In genomic region chr9:110173322-110173642, GRCh38 we compare ENCODE assay signal across 22 cellular contexts. TPM values are rescaled to one million over a fixed set of nuclear protein-coding genes. Genes with fewer than 3 reads are reported as not detected.
DNase-seq lines count a peak whose midpoint lies in the region; ATAC-seq and TF ChIP-seq lines count a peak whose summit lies in the region.
"Had no signal": no experiment of that assay in that cellular context is flagged by ENCODE, and none has a peak within 500 bp of the region (broad histone marks: within the 10 kb centered on the region; RNA-seq: fewer than 3 reads in every experiment).

No MANE protein-coding gene starts in this region.

- no peak for TF ChIP-seq CTCF in activated CD8-positive, alpha-beta T cell treated with anti-CD3 and anti-CD28 coated beads for 36 hours (IDR thresholded peaks at IDR 0.05)
- no peak for TF ChIP-seq CTCF in coronary artery (IDR thresholded peaks at IDR 0.05)
- TF ChIP-seq CTCF in nephron progenitor cell (IDR thresholded peaks at IDR 0.05) = no peak
- no peak for TF ChIP-seq CTCF in osteoblast (IDR thresholded peaks at IDR 0.05; ENCODE audit: extremely low read depth, low read depth, low read length)
- no peak for TF ChIP-seq CTCF in HFFc6 (IDR thresholded peaks at IDR 0.05)

- peaks cover 32% of the 10 kb centered on the region for H3K36me3 Mint-ChIP-seq in activated CD8-positive, alpha-beta T cell treated with anti-CD3 and anti-CD28 coated beads, Interleukin-2, amount 10 ng/mL, durations not matched to agents 7 days and 5 days (ENCODE audit: low read depth)
- no peaks in the 10 kb centered on the region for H3K36me3 Mint-ChIP-seq in activated CD8-positive, alpha-beta T cell treated with anti-CD3 and anti-CD28 coated beads for 36 hours (ENCODE audit: low read depth)
- H3K36me3 Mint-ChIP-seq in nephron progenitor cell (ENCODE audit: low read depth) = peaks cover 43% of the 10 kb centered on the region
- H3K36me3 Mint-ChIP-seq in HFFc6 (ENCODE audit: low read depth) = peaks cover 47% of the 10 kb centered on the region

- H3K27me3 ChIP-seq in osteoblast (ENCODE audit: insufficient read depth, low read length) = no peaks in the 10 kb centered on the region
- H3K27me3 ChIP-seq: colonic mucosa, gastroesophageal sphincter, uterus had no signal

- no peaks in the 10 kb centered on the region for H3K27me3 Mint-ChIP-seq in activated CD8-positive, alpha-beta T cell treated with anti-CD3 and anti-CD28 coated beads, Interleukin-2, amount 10 ng/mL, durations not matched to agents 7 days and 5 days (ENCODE audit: low read depth)
- H3K27me3 Mint-ChIP-seq in activated CD8-positive, alpha-beta T cell treated with anti-CD3 and anti-CD28 coated beads for 36 hours = no peaks in the 10 kb centered on the region
- peaks cover 5% of the 10 kb centered on the region for H3K27me3 Mint-ChIP-seq in nephron progenitor cell (ENCODE audit: low read depth, poor library complexity)
- peaks cover 25% of the 10 kb centered on the region for H3K27me3 Mint-ChIP-seq in HFFc6 (ENCODE audit: insufficient read depth)

- H3K27ac Mint-ChIP-seq in activated CD8-positive, alpha-beta T cell treated with anti-CD3 and anti-CD28 coated beads, Interleukin-2, amount 10 ng/mL, durations not matched to agents 7 days and 5 days = peak overlapping the region; percentile 47
- H3K27ac Mint-ChIP-seq in activated CD8-positive, alpha-beta T cell treated with anti-CD3 and anti-CD28 coated beads for 36 hours = no peak overlapping the region
- H3K27ac Mint-ChIP-seq in nephron progenitor cell = no peak overlapping the region
- no peak overlapping the region for H3K27ac Mint-ChIP-seq in HFFc6

- H3K9me3 Mint-ChIP-seq in activated CD8-positive, alpha-beta T cell treated with anti-CD3 and anti-CD28 coated beads, Interleukin-2, amount 10 ng/mL, durations not matched to agents 7 days and 5 days (ENCODE audit: insufficient read depth) = peaks cover 3% of the 10 kb centered on the region
- no peaks in the 10 kb centered on the region for H3K9me3 Mint-ChIP-seq in activated CD8-positive, alpha-beta T cell treated with anti-CD3 and anti-CD28 coated beads for 36 hours
- H3K9me3 Mint-ChIP-seq in nephron progenitor cell (no peaks in the 10 kb centered on the region), HFFc6 (peaks cover 6% of the 10 kb centered on the region; the same call in 1 of the 2 replicates)

- DNase-seq in activated CD8-positive, alpha-beta T cell treated with anti-CD3 and anti-CD28 coated beads, Interleukin-2, amount 10 ng/mL, durations not matched to agents 7 days and 5 days = no peak
- no peak for DNase-seq in activated CD8-positive, alpha-beta T cell treated with anti-CD3 and anti-CD28 coated beads for 36 hours
- DNase-seq in Jurkat, Clone E6-1 (ENCODE audit: low read depth, low spot score) = no peak
- DNase-seq in coronary artery (ENCODE audit: low spot score) = peak; percentile 29
- no peak for DNase-seq in nephron progenitor cell
- DNase-seq in osteoblast (ENCODE audit: insufficient read length, low spot score, missing footprints) = no peak
- DNase-seq in HFFc6 = no peak
- DNase-seq: activated CD4-positive, alpha-beta T cell treated with anti-CD3 and anti-CD28 coated beads for 4 hours; colonic mucosa; NCI-H1694 treated with DMSO at 0.1 percent for 48 hours; SHP77; stimulated activated CD4-positive, alpha-beta T cell treated with anti-CD3 and anti-CD28 coated beads, Interleukin-15, amount 100 ng/mL, for 24 hours; T-helper 9 cell; uterus had no signal

- no peak overlapping the region for H3K27ac ChIP-seq in coronary artery
- H3K27ac ChIP-seq in osteoblast (ENCODE audit: low read depth, low read length) = no peak overlapping the region
- H3K27ac ChIP-seq: colonic mucosa, gastroesophageal sphincter, uterus had no signal

- H3K4me3 Mint-ChIP-seq in activated CD8-positive, alpha-beta T cell treated with anti-CD3 and anti-CD28 coated beads, Interleukin-2, amount 10 ng/mL, durations not matched to agents 7 days and 5 days = peak overlapping the region; percentile 4
- no peak overlapping the region for H3K4me3 Mint-ChIP-seq in activated CD8-positive, alpha-beta T cell treated with anti-CD3 and anti-CD28 coated beads for 36 hours
- H3K4me3 Mint-ChIP-seq in nephron progenitor cell (peak overlapping the region; percentile 42), HFFc6 (no peak overlapping the region)

- POLR2A ChIA-PET in activated CD8-positive, alpha-beta T cell treated with anti-CD3 and anti-CD28 coated beads, Interleukin-2, amount 10 ng/mL, durations not matched to agents 7 days and 5 days (lab: Charles Lee) = no interaction called here
- POLR2A ChIA-PET in activated CD8-positive, alpha-beta T cell treated with anti-CD3 and anti-CD28 coated beads for 36 hours (lab: Charles Lee) = interaction anchor here (0.7 kb wide), 1 partner anchor 9 kb away, joined by 3 read pairs; no protein-coding TSS in a partner anchor

- ATAC-seq in activated CD8-positive, alpha-beta T cell treated with anti-CD3 and anti-CD28 coated beads, Interleukin-2, amount 10 ng/mL, durations not matched to agents 7 days and 5 days = no peak
- ATAC-seq in activated CD8-positive, alpha-beta T cell treated with anti-CD3 and anti-CD28 coated beads for 36 hours = no peak
- ATAC-seq in GM21576 (IDR thresholded peaks at IDR 0.05; ENCODE audit: unreplicated experiment) = no peak
- ATAC-seq: gastroesophageal sphincter had no signal

- H3K9me3 ChIP-seq in osteoblast (ENCODE audit: low read depth, low read length) = no peaks in the 10 kb centered on the region
- H3K9me3 ChIP-seq: colonic mucosa, gastroesophageal sphincter, uterus had no signal

- peaks cover 14% of the 10 kb centered on the region for H3K4me1 Mint-ChIP-seq in activated CD8-positive, alpha-beta T cell treated with anti-CD3 and anti-CD28 coated beads, Interleukin-2, amount 10 ng/mL, durations not matched to agents 7 days and 5 days (ENCODE audit: low read depth)
- peaks cover 8% of the 10 kb centered on the region for H3K4me1 Mint-ChIP-seq in activated CD8-positive, alpha-beta T cell treated with anti-CD3 and anti-CD28 coated beads for 36 hours (ENCODE audit: low read depth)
- H3K4me1 Mint-ChIP-seq in nephron progenitor cell (peaks cover 6% of the 10 kb centered on the region), HFFc6 (ENCODE audit: low read depth) (peaks cover 36% of the 10 kb centered on the region)

- CTCF ChIA-PET in activated CD8-positive, alpha-beta T cell treated with anti-CD3 and anti-CD28 coated beads, Interleukin-2, amount 10 ng/mL, durations not matched to agents 7 days and 5 days (lab: Charles Lee) = interaction anchor here (0.9 to 2.3 kb wide), 4 partner anchors 10 to 19 kb away, joined by 3 to 9 read pairs (median 5); no protein-coding TSS in a partner anchor
- CTCF ChIA-PET in activated CD8-positive, alpha-beta T cell treated with anti-CD3 and anti-CD28 coated beads for 36 hours (lab: Charles Lee) = interaction anchor here (0.9 to 1.2 kb wide), 2 partner anchors 10 to 270 kb away, joined by 3 read pairs; no protein-coding TSS in a partner anchor

- peaks cover 5% of the 10 kb centered on the region for H3K4me1 ChIP-seq in osteoblast (ENCODE audit: insufficient read depth, low read length)
- H3K4me1 ChIP-seq: colonic mucosa, gastroesophageal sphincter, uterus had no signal

- intact Hi-C loops in activated CD8-positive, alpha-beta T cell treated with anti-CD3 and anti-CD28 coated beads for 36 hours (cut with micrococcal nuclease) = no loop called here

- peaks cover 42% of the 10 kb centered on the region for H3K36me3 ChIP-seq in osteoblast (ENCODE audit: insufficient read depth, low read length)
- H3K36me3 ChIP-seq: colonic mucosa, uterus had no signal

- no peak overlapping the region for H3K4me2 ChIP-seq in osteoblast (ENCODE audit: insufficient read depth, low read length)

- peak overlapping the region; percentile 39 for H3K4me3 ChIP-seq in Jurkat, Clone E6-1 (ENCODE audit: low read length)
- H3K4me3 ChIP-seq in coronary artery = no peak overlapping the region
- H3K4me3 ChIP-seq in osteoblast (ENCODE audit: insufficient read depth, low read length) = no peak overlapping the region
- H3K4me3 ChIP-seq: colonic mucosa, gastroesophageal sphincter, lung, uterus had no signal

- no peak overlapping the region for H2AFZ ChIP-seq in osteoblast (ENCODE audit: low read length)

- peaks cover 11% of the 10 kb centered on the region for H4K20me1 ChIP-seq in osteoblast (ENCODE audit: insufficient read depth, low read length)

- H3K79me2 ChIP-seq in osteoblast (ENCODE audit: insufficient read depth, low read length) = peaks cover 37% of the 10 kb centered on the region

RNA-seq across cellular contexts. Expression of gene C9orf152, which starts 34.7 kb away (rescaled TPM):
- not detected for total RNA-seq in activated CD8-positive, alpha-beta T cell treated with anti-CD3 and anti-CD28 coated beads, Interleukin-2, amount 10 ng/mL, durations not matched to agents 7 days and 5 days
- total RNA-seq in activated CD8-positive, alpha-beta T cell treated with anti-CD3 and anti-CD28 coated beads for 36 hours = not detected
- not detected for polyA plus RNA-seq in Jurkat, Clone E6-1 (2012; ENCODE audit: insufficient read depth, insufficient read length)
- not detected in 2 replicates for total RNA-seq in osteoblast
- total RNA-seq in HFFc6 (2021; fragmentation: NEBNext Ultra II Directional; extraction: Animal tissue kit (Norgen Biotek cat#: 25700)) = not detected
- total RNA-seq: epithelial cell of proximal tubule, M059J, NCI-H460, renal cortical epithelial cell had no signal
- polyA plus RNA-seq: neural cell had no signal

Comparison
In these comparisons a context has a peak if more than half of its experiments do, and no peak if none do; other contexts are left out.
1. H3K4me3 Mint-ChIP-seq: peak in activated CD8-positive, alpha-beta T cell treated with anti-CD3 and anti-CD28 coated beads, Interleukin-2, amount 10 ng/mL, durations not matched to agents 7 days and 5 days (single experiment) and nephron progenitor cell (single experiment); none in activated CD8-positive, alpha-beta T cell treated with anti-CD3 and anti-CD28 coated beads for 36 hours (single experiment) and HFFc6 (single experiment).